In genomic region chr7:76985924-76986717, GRCh38 we compare ENCODE assay signal across 13 cellular contexts. TPM values are rescaled to one million over a fixed set of nuclear protein-coding genes. Genes with fewer than 3 reads are reported as not detected.
"Had no signal": no experiment of that assay in that cellular context is flagged by ENCODE, and none has a peak within 500 bp of the region (broad histone marks: within the 10 kb centered on the region; RNA-seq: fewer than 3 reads in every experiment).

No MANE protein-coding gene starts in this region.

RNA-seq across cellular contexts. Expression of gene SPDYE17, which starts 46.0 kb away (rescaled TPM):
- total RNA-seq: activated CD4-positive, alpha-beta T cell treated with anti-CD3 and anti-CD28 coated beads, Interleukin-2, amount 10 ng/mL, durations not matched to agents 24 days and 14 days; activated CD8-positive, alpha-beta memory T cell treated with anti-CD3 and anti-CD28 coated beads for 36 hours; activated CD8-positive, alpha-beta T cell treated with anti-CD3 and anti-CD28 coated beads for 36 hours; activated naive CD4-positive, alpha-beta T cell treated with anti-CD3 and anti-CD28 coated beads, Interleukin-2, amount 50 U/mL, for 72 hours; activated T-helper 2 cell treated with anti-CD3 and anti-CD28 coated beads, Interferon-gamma antibody, Interleukin-2, Interleukin-4, amounts not matched to agents 10 μg/mL and 5 μg/mL and 100 μg/mL, durations not matched to agents 14 hours and 24 hours and 36 hours; adrenal gland; astrocyte; body of pancreas; breast epithelium; cardiac septum; M059J; PC-3; Peyer's patch had no signal
- polyA plus RNA-seq: adrenal gland had no signal
